8 cellular contexts compared by ENCODE assay signal in the genomic region with DNA sequence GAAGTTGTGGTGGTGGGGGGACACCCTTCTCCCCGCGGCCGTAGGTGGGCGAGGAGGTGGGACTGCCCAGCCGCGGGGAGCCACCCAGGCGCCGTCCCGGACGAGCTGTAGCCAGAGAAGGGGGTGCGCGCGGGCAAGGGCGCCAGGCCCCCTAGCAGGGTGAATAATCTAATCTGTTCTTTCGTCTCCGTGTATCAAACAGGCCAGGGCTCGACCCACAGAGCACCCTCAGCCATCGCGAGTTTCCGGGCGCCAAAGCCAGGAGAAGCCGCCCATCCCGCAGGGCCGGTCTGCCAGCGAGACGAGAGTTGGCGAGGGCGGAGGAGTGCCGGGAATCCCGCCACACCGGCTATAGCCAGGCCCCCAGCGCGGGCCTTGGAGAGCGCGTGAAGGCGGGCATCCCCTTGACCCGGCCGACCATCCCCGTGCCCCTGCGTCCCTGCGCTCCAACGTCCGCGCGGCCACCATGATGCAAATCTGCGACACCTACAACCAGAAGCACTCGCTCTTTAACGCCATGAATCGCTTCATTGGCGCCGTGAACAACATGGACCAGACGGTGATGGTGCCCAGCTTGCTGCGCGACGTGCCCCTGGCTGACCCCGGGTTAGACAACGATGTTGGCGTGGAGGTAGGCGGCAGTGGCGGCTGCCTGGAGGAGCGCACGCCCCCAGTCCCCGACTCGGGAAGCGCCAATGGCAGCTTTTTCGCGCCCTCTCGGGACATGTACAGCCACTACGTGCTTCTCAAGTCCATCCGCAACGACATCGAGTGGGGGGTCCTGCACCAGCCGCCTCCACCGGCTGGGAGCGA. TPM values are rescaled to one million over a fixed set of nuclear protein-coding genes. Genes with fewer than 3 reads are reported as not detected.
DNase-seq lines count a peak whose midpoint lies in the region; ATAC-seq, FAIRE-seq and TF ChIP-seq lines count a peak whose summit lies in the region.

No MANE protein-coding gene starts in this region.

- ATAC-seq in GM12878 (peak; percentile 3), GM18502 (IDR thresholded peaks at IDR 0.05; ENCODE audit: poor library complexity, unreplicated experiment) (no peak)

- H3K27ac Mint-ChIP-seq in HFFc6 = peak overlapping the region; percentile 93

- dilution Hi-C loops in keratinocyte (cut with MboI; ENCODE audit: extremely low pct_ligation_motif_present, low sequenced_read_pairs) = no loop called here

- SMC1A ChIA-PET in GM12878 (lab: Charles Lee; ENCODE audit: uncharacterized antibody, unreplicated experiment) = interaction anchor here (1.6 to 2.1 kb wide), 3 partner anchors 36 to 179 kb away, joined by 4 to 7 read pairs (median 5); no protein-coding TSS in a partner anchor

- H3K9me3 Mint-ChIP-seq in HFFc6 = no peaks in the 10 kb centered on the region

- H3K4me2 ChIP-seq in GM12878 (ENCODE audit: control insufficient read depth, insufficient read depth) = peak overlapping the region; percentile 73
- peak overlapping the region; percentile 65 for H3K4me2 ChIP-seq in keratinocyte (ENCODE audit: control insufficient read depth, extremely low read depth, insufficient read depth, low read depth, low read length)

- no peak for TF ChIP-seq EP300 in GM12878 (IDR thresholded peaks at IDR 0.05; ENCODE audit: borderline replicate concordance in 1 of 2, control insufficient read depth in 1 of 2, low read depth in 2 of 2, low read length in 2 of 2)

- CTCF ChIA-PET in GM12878 (lab: Yijun Ruan, JAX) = no interaction called here

- no peak for TF ChIP-seq RAD21 in GM12878 (IDR thresholded peaks at IDR 0.05; ENCODE audit: insufficient read depth, low read depth, low read length)

- H3K27me3 Mint-ChIP-seq in HFFc6 (ENCODE audit: insufficient read depth) = no peaks in the 10 kb centered on the region; the same call in 1 of the 2 replicates

- H3K79me2 ChIP-seq in GM12878 (ENCODE audit: control insufficient read depth, insufficient read depth, low read length) = peaks cover 60% of the 10 kb centered on the region
- peaks cover 31% of the 10 kb centered on the region for H3K79me2 ChIP-seq in keratinocyte (ENCODE audit: control insufficient read depth, insufficient read depth, low read length)

- H3K27me3 ChIP-seq in GM12878 (replicated peaks in 1 of 2; ENCODE audit: control insufficient read depth in 2 of 2, insufficient read depth in 2 of 2, low read length in 1 of 2) (no peaks in the 10 kb centered on the region), keratinocyte (ENCODE audit: control insufficient read depth, extremely low read depth, insufficient read depth, low read length) (no peaks in the 10 kb centered on the region)

- H3K9me3 ChIP-seq in GM12878 (replicated peaks; ENCODE audit: control insufficient read depth, insufficient read depth, low read length) (no peaks in the 10 kb centered on the region; the same call in 2 of the 3 replicates), keratinocyte (ENCODE audit: control insufficient read depth, low read depth, low read length) (peaks cover 3% of the 10 kb centered on the region)

- H3K4me1 ChIP-seq in GM12878 (ENCODE audit: control insufficient read depth, insufficient read depth, low read length) (no peaks in the 10 kb centered on the region), keratinocyte (ENCODE audit: control insufficient read depth, extremely low read depth, insufficient read depth, low read length) (peaks cover 6% of the 10 kb centered on the region)

- peak overlapping the region; percentile 13 for H2AFZ ChIP-seq in GM12878 (ENCODE audit: control insufficient read depth, low read depth, low read length)
- no peak overlapping the region for H2AFZ ChIP-seq in keratinocyte (ENCODE audit: control insufficient read depth, low read length)

- in situ Hi-C loops in Caki2 (cut with HindIII; ENCODE audit: low pct_unique_long_range_greater_than_20kb, low sequenced_read_pairs) = no loop called here
- in situ Hi-C loops in GM12878 (cut with MboI) = loop anchor here (10.0 kb wide), 1 partner anchor 170 kb away; no protein-coding TSS in a partner anchor

- H3K36me3 Mint-ChIP-seq in HFFc6 (ENCODE audit: low read depth) = peaks cover 8% of the 10 kb centered on the region

- peak overlapping the region; percentile 100 for H3K4me3 Mint-ChIP-seq in HFFc6

- 35% methylated on average over 75 of the region's 75 CpGs for WGBS in GM12878 (ENCODE audit: insufficient coverage, insufficient replicate concordance, low lambda C conversion rate, missing lambda C conversion rate)

- POLR2A ChIA-PET in GM12878 (lab: Charles Lee) = interaction anchor here (0.6 to 2.1 kb wide), 2 partner anchors 75 to 353 kb away, joined by 7 to 9 read pairs; no protein-coding TSS in a partner anchor

- FAIRE-seq in GM12878 (lab: Jason Lieb, UNC) = no peak
- FAIRE-seq in keratinocyte (lab: Jason Lieb, UNC) = no peak
- FAIRE-seq in H54 (lab: Jason Lieb, UNC) = no peak

- H3K36me3 ChIP-seq in GM12878 (ENCODE audit: control insufficient read depth in 2 of 2, insufficient read depth in 2 of 2, low read length in 1 of 2) (no peaks in the 10 kb centered on the region), keratinocyte (ENCODE audit: control insufficient read depth in 2 of 2, extremely low read depth in 1 of 2, insufficient read depth in 2 of 2, low read length in 2 of 2) (peaks cover 0 to 2% of the 10 kb centered on the region in 2 experiments)

- TSS peak; percentile 72 for BruUV-seq in GM12878 (replicated peaks; lab: Mats Ljungman, UMichigan)

- DNase-seq in Caki2 (ENCODE audit: low read depth) = peak; percentile 27
- peak; percentile 18 for DNase-seq in HFFc6
- peak; percentile 22 for DNase-seq in SK-N-DZ (ENCODE audit: low spot score)
- no peak for DNase-seq in GM12878 (ENCODE audit: low read depth, low spot score)
- no peak for DNase-seq in keratinocyte (ENCODE audit: low read depth, low spot score)
- DNase-seq in stimulated activated CD4-positive, alpha-beta T cell treated with anti-CD3 and anti-CD28 coated beads, Interleukin-1b, Interleukin-23, amount 100 ng/mL, for 48 hours = peak; percentile 35
- no peak for DNase-seq in H54 (ENCODE audit: insufficient read length, low spot score)

- peak; percentile 74; the same call in 1 of the 2 replicates for TF ChIP-seq POLR2A in GM12878 (IDR thresholded peaks at IDR 0.05; ENCODE audit: low read depth, low read length)
- no peak for TF ChIP-seq POLR2A in H54 (IDR thresholded peaks at IDR 0.05; ENCODE audit: low read depth, low read length)

- H3K4me3 ChIP-seq in GM12878 = peak overlapping the region; percentile 70
- H3K4me3 ChIP-seq in keratinocyte (ENCODE audit: control insufficient read depth in 2 of 3, extremely low read depth in 1 of 3, insufficient read depth in 2 of 3, low read depth in 1 of 3, low read length in 3 of 3) = peak overlapping the region; percentile 62 to 80 (median 73)

- H4K20me1 ChIP-seq in GM12878 (ENCODE audit: control insufficient read depth, insufficient read depth) (no peaks in the 10 kb centered on the region), keratinocyte (ENCODE audit: control insufficient read depth, extremely low read depth, insufficient read depth, low read length) (no peaks in the 10 kb centered on the region)

- H3K9ac ChIP-seq in GM12878 (ENCODE audit: control insufficient read depth, insufficient read depth, low read length) (peak overlapping the region; percentile 75), keratinocyte (ENCODE audit: control insufficient read depth, extremely low read depth, insufficient read depth, low read length) (peak overlapping the region; percentile 90)

- intact Hi-C loops in GM12878 (cut with micrococcal nuclease; ENCODE audit: unreplicated experiment) = loop anchor here (1.0 to 10.0 kb wide), 3 partner anchors 77 to 350 kb away; no protein-coding TSS in a partner anchor

- peak overlapping the region; percentile 82 for H3K27ac ChIP-seq in GM12878 (ENCODE audit: control insufficient read depth, insufficient read depth)
- peak overlapping the region; percentile 85 for H3K27ac ChIP-seq in keratinocyte (ENCODE audit: control insufficient read depth, insufficient read depth, low read length)

- TF ChIP-seq CTCF in HFFc6 (IDR thresholded peaks at IDR 0.05) = no peak
- no peak for TF ChIP-seq CTCF in GM12878 (IDR thresholded peaks at IDR 0.05 in 2 of 3, conservative IDR thresholded peaks at IDR 0.05 in 1 of 3; ENCODE audit: control insufficient read depth in 2 of 3, extremely low read depth in 1 of 3, insufficient read depth in 1 of 3, low read depth in 3 of 3, low read length in 3 of 3)
- no peak for TF ChIP-seq CTCF in keratinocyte (optimal IDR thresholded peaks at IDR 0.05 in 1 of 3, IDR thresholded peaks at IDR 0.05 in 1 of 3, conservative IDR thresholded peaks at IDR 0.05 in 1 of 3; ENCODE audit: extremely low read depth in 1 of 3, insufficient read depth in 2 of 3, low read length in 3 of 3)

- RAD21 ChIA-PET in GM12878 (lab: Charles Lee; ENCODE audit: unreplicated experiment) = interaction anchor here (1.4 to 2.7 kb wide), 8 partner anchors 37 to 347 kb away, joined by 3 to 10 read pairs (median 4); no protein-coding TSS in a partner anchor

- H3K4me1 Mint-ChIP-seq in HFFc6 (ENCODE audit: low read depth) = peaks cover 41% of the 10 kb centered on the region

- H3K9me1 ChIP-seq in keratinocyte (ENCODE audit: control insufficient read depth, extremely low read depth, insufficient read depth, low read length) = no peaks in the 10 kb centered on the region

RNA-seq across cellular contexts. Expression of a gene that starts 3.4 kb away (rescaled TPM):
- 78.5 and 80.4 TPM in 2 replicates for total RNA-seq in Caki2 (2014; rRNA removed; shearing (Covaris generic); ENCODE audit: low replicate concordance)
- total RNA-seq in HFFc6 (2021; fragmentation: NEBNext Ultra II Directional; extraction: Animal tissue kit (Norgen Biotek cat#: 25700)) = 10 to 100 TPM; 17.3 to 22.5 (median 18.5) TPM
- polyA plus RNA-seq in SK-N-DZ (2014; cell fraction: cytosol; rRNA removed) = 85.1 and 89.2 TPM in 2 replicates
- polyA plus RNA-seq in SK-N-DZ (2014; cell fraction: nucleus; rRNA removed) = 47.8 and 53.1 TPM in 2 replicates
- 18.6 and 21.7 TPM in 2 replicates for total RNA-seq in GM12878 (2013; cell fraction: nucleolus; rRNA removed)
- total RNA-seq in GM12878 (2014; rRNA removed) (55.9 and 62.2 TPM in 2 replicates), GM12878 (2014; rRNA removed; fragmentation: Illumina TruSeq; extraction: Trizol) (17.7 and 18.7 TPM in 2 replicates), GM12878 (2021) (55.8 and 57.6 TPM in 2 replicates)
- polyA plus RNA-seq in GM12878 (2011; ENCODE audit: low read depth) = 6.8 TPM
- polyA plus RNA-seq in GM12878 (2011; rRNA removed) (28.8 and 41.6 TPM in 2 replicates), GM12878 (2014; fragmentation: Illumina TruSeq; extraction: Trizol) (6.7 and 10.6 TPM in 2 replicates), GM12878 (2014; fragmentation: Nextera tagmentation; extraction: Ambion mirVana) (1 to 10 TPM in 1 of 2 experiments, under 1 TPM in 1; 0.21 to 2.3 TPM), GM12878 (2014; rRNA removed) (59.5 and 63.9 TPM in 2 replicates), GM12878 (2016; fragmentation: Nextera tagmentation; extraction: Ambion mirVana) (1 to 10 TPM; 7.2 to 8.0 TPM), keratinocyte (44.1 to 45.4 TPM (median 44.5 TPM) in 3 replicates)
- polyA plus RNA-seq in GM12878 (2011; cell fraction: cytosol; rRNA removed) = 46.1 and 57.2 TPM in 2 replicates
- polyA plus RNA-seq in GM12878 (2011; cell fraction: nucleus; rRNA removed) = 34.8 and 41.3 TPM in 2 replicates
- polyA plus RNA-seq in GM12878 (2012) = 19.0 and 30.4 TPM in 2 replicates
- 14.3 and 27.5 TPM in 2 replicates for polyA minus RNA-seq in GM12878 (2011; rRNA and poly(A)+ RNA removed)
- polyA minus RNA-seq in GM12878 (2011; cell fraction: cytosol; rRNA and poly(A)+ RNA removed) = 22.3 and 22.6 TPM in 2 replicates
- polyA minus RNA-seq in GM12878 (2011; cell fraction: nucleus; rRNA and poly(A)+ RNA removed) = 17.3 and 27.7 TPM in 2 replicates
- polyA plus RNA-seq in keratinocyte (2011; ENCODE audit: low read depth) = 17.9 TPM
- polyA plus RNA-seq in keratinocyte (2011; cell fraction: cytosol; rRNA removed) = 27.4 and 50.7 TPM in 2 replicates
- polyA plus RNA-seq in keratinocyte (2011; cell fraction: nucleus; rRNA removed) = 42.0 and 56.6 TPM in 2 replicates
- polyA plus RNA-seq in keratinocyte (2012; ENCODE audit: low replicate concordance) = 42.3 and 49.5 TPM in 2 replicates
- polyA minus RNA-seq in keratinocyte = 12.6 to 18.0 TPM (median 15.5 TPM) in 3 replicates
- 81.3 TPM for polyA minus RNA-seq in keratinocyte (2011; cell fraction: cytosol; rRNA and poly(A)+ RNA removed)
- 24.9 and 30.6 TPM in 2 replicates for polyA minus RNA-seq in keratinocyte (2011; cell fraction: nucleus; rRNA and poly(A)+ RNA removed)

Comparison
In these comparisons a context has a peak if more than half of its experiments do, and no peak if none do; other contexts are left out.
1. DNase-seq: peak in Caki2 (single experiment), HFFc6 (single experiment), SK-N-DZ (single experiment) and stimulated activated CD4-positive, alpha-beta T cell treated with anti-CD3 and anti-CD28 coated beads, Interleukin-1b, Interleukin-23, amount 100 ng/mL, for 48 hours (single experiment); none in GM12878 (single experiment), keratinocyte (single experiment) and H54 (single experiment).